ENCODE assay signal across 1 cellular context in the genomic region with DNA sequence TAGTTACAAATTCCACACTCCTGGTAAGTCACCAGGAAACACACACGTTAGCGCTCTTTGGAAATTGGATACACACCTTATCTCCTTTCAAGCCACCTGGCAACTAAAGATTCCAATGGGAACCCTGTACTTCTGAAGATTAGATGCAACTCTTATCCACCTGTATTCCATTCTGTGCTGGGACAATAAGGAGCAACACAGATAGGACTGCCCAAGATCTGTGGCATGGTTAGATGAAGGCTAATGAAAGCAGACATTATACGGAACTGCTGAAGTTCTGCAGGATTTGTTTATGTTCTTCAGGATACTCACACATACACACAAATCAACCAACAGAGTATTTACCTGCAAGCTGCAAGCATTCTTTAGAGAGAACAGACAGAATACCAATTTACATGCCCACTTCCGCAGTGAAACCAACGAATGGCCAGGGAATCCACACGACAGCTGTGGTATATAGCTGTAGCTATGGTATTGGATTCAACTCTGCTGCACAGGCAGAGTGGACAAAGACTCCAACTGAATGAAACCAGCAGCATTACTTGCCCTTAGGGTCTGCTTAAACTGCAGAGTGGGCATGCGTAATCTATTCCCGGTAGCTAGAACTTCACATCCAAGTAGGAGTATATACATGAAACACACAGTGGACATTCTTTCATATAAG.
TF ChIP-seq lines count a peak whose summit lies in the region.

No MANE protein-coding gene starts in this region.

TF ChIP-seq in HepG2, 621 proteins besides CTCF, POLR2A, EP300 and RAD21:
- TF ChIP-seq HES4 (CRISPR knock-in tag; IDR thresholded peaks at IDR 0.05; ENCODE audit: borderline replicate concordance) (no peak), POLR2AphosphoS2 (IDR thresholded peaks at IDR 0.05; ENCODE audit: low read depth, low read length) (peak; percentile 92), RBM22 (optimal IDR thresholded peaks at IDR 0.05; ENCODE audit: low read length) (peak; percentile 28), POLR2G (IDR thresholded peaks at IDR 0.05; ENCODE audit: low read depth, low read length) (0 out of 2 replicates have a peak, but pooled peaks have one; percentile 0)
TF ChIP-seq in HepG2: peak in this region for 3.
